23 cellular contexts compared by ENCODE assay signal in genomic region chr20:49765846-49766541, GRCh38. TPM values are rescaled to one million over a fixed set of nuclear protein-coding genes. Genes with fewer than 3 reads are reported as not detected.
DNase-seq lines count a peak whose midpoint lies in the region; ATAC-seq and TF ChIP-seq lines count a peak whose summit lies in the region.
"Had no signal": no experiment of that assay in that cellular context is flagged by ENCODE, and none has a peak within 500 bp of the region (broad histone marks: within the 10 kb centered on the region; RNA-seq: fewer than 3 reads in every experiment).

No MANE protein-coding gene starts in this region.

- WGBS in esophagus squamous epithelium, 2 donors: 85 to 90% methylated on average over 1 to 2 of the region's 2 CpGs
- WGBS in psoas muscle, 3 donors: 96 to 98% (median 96%) methylated on average over 2 of the region's 2 CpGs

- peak overlapping the region in 3 of 11 experiments; percentile 78 to 86 (median 78); a peak in 5 of 22 replicates for H3K27ac ChIP-seq in BLaER1 treated with 17β-estradiol and CSF1 and Interleukin-3, amounts not matched to agents 10 nM and 100 nM
- H3K27ac ChIP-seq in esophagus squamous epithelium (peak overlapping the region; percentile 69 to 91 (median 80)), psoas muscle (peak overlapping the region; percentile 71)
- H3K27ac ChIP-seq: SK-N-MC, thyroid gland had no signal

- H3K4me3 ChIP-seq in BLaER1 treated with 17β-estradiol and CSF1 and Interleukin-3, amounts not matched to agents 10 nM and 100 nM: no peak overlapping the region
- H3K4me3 ChIP-seq in esophagus squamous epithelium (no peak overlapping the region), psoas muscle (no peak overlapping the region)
- H3K4me3 ChIP-seq: mucosa of descending colon, SK-N-MC, thyroid gland had no signal

- peak overlapping the region; percentile 4 to 86 (median 69) for H3K4me2 ChIP-seq in BLaER1 treated with 17β-estradiol and CSF1 and Interleukin-3, amounts not matched to agents 10 nM and 100 nM

- H3K36me3 Mint-ChIP-seq in activated T-cell treated with anti-CD3 and anti-CD28 coated beads, Interleukin-2, amount 50 U/mL, for 4 hours (ENCODE audit: insufficient read depth): no peaks in the 10 kb centered on the region
- H3K36me3 Mint-ChIP-seq: CD8-positive, alpha-beta T cell; stimulated activated effector memory CD8-positive, alpha-beta T cell treated with anti-CD3 and anti-CD28 coated beads, Interleukin-12 subunit alpha, Interleukin-12 subunit beta, amount 100 ng/mL, for 72 hours had no signal

- no peak for TF ChIP-seq CTCF in esophagus squamous epithelium (IDR thresholded peaks at IDR 0.05)
- TF ChIP-seq CTCF in psoas muscle (IDR thresholded peaks at IDR 0.05): no peak

- no peak for ATAC-seq in psoas muscle
- no peak for ATAC-seq in GM19463 (IDR thresholded peaks at IDR 0.05; ENCODE audit: unreplicated experiment)
- ATAC-seq in activated T-cell treated with anti-CD3 and anti-CD28 coated beads, Interleukin-2, amount 50 U/mL, for 4 hours: no peak
- ATAC-seq in SK-N-SH treated with all-trans-retinoic acid at 6 μM for 48 hours: no peak
- ATAC-seq: CD8-positive, alpha-beta T cell; stimulated activated effector memory CD8-positive, alpha-beta T cell treated with anti-CD3 and anti-CD28 coated beads, Interleukin-12 subunit alpha, Interleukin-12 subunit beta, amount 100 ng/mL, for 72 hours had no signal

- H3K27me3 Mint-ChIP-seq in activated T-cell treated with anti-CD3 and anti-CD28 coated beads, Interleukin-2, amount 50 U/mL, for 4 hours (ENCODE audit: low read depth): peaks cover 41% of the 10 kb centered on the region

- no peaks in the 10 kb centered on the region for H3K36me3 ChIP-seq in BLaER1 treated with 17β-estradiol and CSF1 and Interleukin-3, amounts not matched to agents 10 nM and 100 nM
- H3K36me3 ChIP-seq in esophagus squamous epithelium (no peaks in the 10 kb centered on the region), psoas muscle (ENCODE audit: insufficient read depth in 1 of 2, low read depth in 1 of 2) (no peaks in the 10 kb centered on the region)
- H3K36me3 ChIP-seq: thyroid gland had no signal

- H3K9me3 ChIP-seq in BLaER1 treated with 17β-estradiol and CSF1 and Interleukin-3, amounts not matched to agents 10 nM and 100 nM (replicated peaks in 1 of 11): peaks cover 0 to 9% (median 0%) of the 10 kb centered on the region in 11 experiments; a peak in 4 of 22 replicates
- H3K9me3 ChIP-seq in esophagus squamous epithelium: no peaks in the 10 kb centered on the region
- H3K9me3 ChIP-seq in psoas muscle: no peaks in the 10 kb centered on the region
- H3K9me3 ChIP-seq: mucosa of descending colon, thyroid gland had no signal

- no peaks in the 10 kb centered on the region for H4K20me1 ChIP-seq in BLaER1 treated with 17β-estradiol and CSF1 and Interleukin-3, amounts not matched to agents 10 nM and 100 nM

- no peaks in the 10 kb centered on the region for H3K9me3 Mint-ChIP-seq in activated T-cell treated with anti-CD3 and anti-CD28 coated beads, Interleukin-2, amount 50 U/mL, for 4 hours
- H3K9me3 Mint-ChIP-seq: CD8-positive, alpha-beta T cell; central memory CD8-positive, alpha-beta T cell; stimulated activated effector memory CD8-positive, alpha-beta T cell treated with anti-CD3 and anti-CD28 coated beads, Interleukin-12 subunit alpha, Interleukin-12 subunit beta, amount 100 ng/mL, for 72 hours had no signal

- peaks cover 0 to 20% (median 7%) of the 10 kb centered on the region in 11 experiments; a peak in 9 of 22 replicates for H3K27me3 ChIP-seq in BLaER1 treated with 17β-estradiol and CSF1 and Interleukin-3, amounts not matched to agents 10 nM and 100 nM
- no peaks in the 10 kb centered on the region for H3K27me3 ChIP-seq in esophagus squamous epithelium
- H3K27me3 ChIP-seq in psoas muscle (ENCODE audit: insufficient read depth in 3 of 3, low read length in 2 of 3): no peaks in the 10 kb centered on the region
- H3K27me3 ChIP-seq: thyroid gland had no signal

- H3K9ac ChIP-seq in BLaER1 treated with 17β-estradiol and CSF1 and Interleukin-3, amounts not matched to agents 10 nM and 100 nM: no peak overlapping the region

- intact Hi-C loops in esophagus squamous epithelium (cut with DNase I): no loop called here
- intact Hi-C loops in psoas muscle (cut with DNase I): loop anchor here in 1 of 2 donors (5.0 kb wide), 1 partner anchor 49 kb away; no protein-coding TSS in a partner anchor

- peaks cover 24% of the 10 kb centered on the region for H3K4me1 Mint-ChIP-seq in activated T-cell treated with anti-CD3 and anti-CD28 coated beads, Interleukin-2, amount 50 U/mL, for 4 hours (ENCODE audit: low read depth)

- H3K4me1 ChIP-seq in BLaER1 treated with 17β-estradiol and CSF1 and Interleukin-3, amounts not matched to agents 10 nM and 100 nM: peaks cover 39 to 65% (median 47%) of the 10 kb centered on the region in 10 experiments
- H3K4me1 ChIP-seq in esophagus squamous epithelium (peaks cover 42 to 84% (median 61%) of the 10 kb centered on the region in 3 donors), psoas muscle (peaks cover 28% of the 10 kb centered on the region)

- DNase-seq in OCI-M1 (lab: John Stamatoyannopoulos, UW) (peak; percentile 36), esophagus squamous epithelium (lab: John Stamatoyannopoulos, UW) (no peak), psoas muscle (no peak), iPS-NIHi7 (ENCODE audit: extremely low spot score) (no peak)
- no peak for DNase-seq in activated T-cell treated with anti-CD3 and anti-CD28 coated beads, Interleukin-2, amount 50 U/mL, for 4 hours
- DNase-seq: activated gamma-delta T cell treated with Interleukin-2 at 50 U/mL for 16 hours; amygdala; CD8-positive, alpha-beta T cell; effector CD8-positive, alpha-beta T cell; foreskin fibroblast; IMR-90; mucosa of descending colon; NCI-H2029; NCI-H524 treated with DMSO at 0.1 percent for 48 hours; retina; T-helper 9 cell; thyroid gland had no signal

- no peak for TF ChIP-seq POLR2A in esophagus squamous epithelium (IDR thresholded peaks at IDR 0.05)

- H3K4me3 Mint-ChIP-seq in activated T-cell treated with anti-CD3 and anti-CD28 coated beads, Interleukin-2, amount 50 U/mL, for 4 hours: no peak overlapping the region
- H3K4me3 Mint-ChIP-seq: CD8-positive, alpha-beta T cell; central memory CD8-positive, alpha-beta T cell; stimulated activated effector memory CD8-positive, alpha-beta T cell treated with anti-CD3 and anti-CD28 coated beads, Interleukin-12 subunit alpha, Interleukin-12 subunit beta, amount 100 ng/mL, for 72 hours had no signal

TF ChIP-seq in SK-N-SH treated with all-trans-retinoic acid at 6 μM for 48 hours, 23 proteins besides CTCF, POLR2A, EP300 and RAD21 (continues in another document):
- TF ChIP-seq CREB5 (CRISPR knock-in tag; IDR thresholded peaks at IDR 0.05; ENCODE audit: low read depth) (no peak), TCF4 (CRISPR knock-in tag; IDR thresholded peaks at IDR 0.05; ENCODE audit: borderline replicate concordance) (no peak), BACH2 (CRISPR knock-in tag; IDR thresholded peaks at IDR 0.05; ENCODE audit: borderline replicate concordance) (no peak), ZFP3 (CRISPR knock-in tag; IDR thresholded peaks at IDR 0.05) (no peak), POU6F1 (CRISPR knock-in tag; IDR thresholded peaks at IDR 0.05; ENCODE audit: borderline replicate concordance, low read depth) (no peak), PPARA (CRISPR knock-in tag; IDR thresholded peaks at IDR 0.05; ENCODE audit: borderline replicate concordance) (no peak), CSDC2 (CRISPR knock-in tag; IDR thresholded peaks at IDR 0.05) (no peak), ZFP30 (CRISPR knock-in tag; IDR thresholded peaks at IDR 0.05) (no peak), ARNTL (CRISPR knock-in tag; IDR thresholded peaks at IDR 0.05; ENCODE audit: borderline replicate concordance, low read depth) (no peak)

RNA-seq across cellular contexts. Expression of gene SLC9A8, which starts 46.6 kb away (rescaled TPM):
- total RNA-seq in esophagus squamous epithelium (10 to 100 TPM; 11.5 to 14.1 (median 11.9) TPM), psoas muscle (10 to 100 TPM in 3 of 4 donors, 1 to 10 TPM in 1; 8.2 to 19.4 (median 11.2) TPM)
- 10 to 100 TPM in 1 of 3 donors, 1 to 10 TPM in 2; 6.1 to 11.4 (median 6.3) TPM for polyA plus RNA-seq in psoas muscle
- total RNA-seq in activated T-cell treated with anti-CD3 and anti-CD28 coated beads, Interleukin-2, amount 50 U/mL, for 4 hours: 10 to 100 TPM; 11.9 to 16.4 (median 13.2) TPM

RNA-seq across cellular contexts. Expression of gene B4GALT5, which starts 52.3 kb away (rescaled TPM):
- total RNA-seq in esophagus squamous epithelium (10 to 100 TPM; 24.1 to 34.2 (median 25.7) TPM), psoas muscle (100 to 1,000 TPM in 2 of 4 donors, 10 to 100 TPM in 2; 49.3 to 284 (median 92.5) TPM)
- 10 to 100 TPM; 32.0 to 75.3 (median 72.3) TPM for polyA plus RNA-seq in psoas muscle
- total RNA-seq in activated T-cell treated with anti-CD3 and anti-CD28 coated beads, Interleukin-2, amount 50 U/mL, for 4 hours: 10 to 100 TPM; 41.6 to 51.9 (median 44.5) TPM
